1 cellular context compared by ENCODE assay signal in genomic region chr19:18557474-18558201, GRCh38.
A peak's percentile ranks its signal among the peaks of the same experiment; 100 is the strongest.
TF ChIP-seq lines count a peak whose summit lies in the region.

A gene with protein sequence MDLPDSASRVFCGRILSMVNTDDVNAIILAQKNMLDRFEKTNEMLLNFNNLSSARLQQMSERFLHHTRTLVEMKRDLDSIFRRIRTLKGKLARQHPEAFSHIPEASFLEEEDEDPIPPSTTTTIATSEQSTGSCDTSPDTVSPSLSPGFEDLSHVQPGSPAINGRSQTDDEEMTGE (plus strand): TSS chr19:18557870. CDS start chr19:18562057, 4,187 bp downstream.

TF ChIP-seq in HepG2, 621 proteins besides CTCF, POLR2A, EP300 and RAD21 (continued from another document and continues in another):
- TF ChIP-seq ATF5 (CRISPR knock-in tag; IDR thresholded peaks at IDR 0.05; ENCODE audit: low read depth) (no peak), SMARCE1 (IDR thresholded peaks at IDR 0.05; ENCODE audit: borderline replicate concordance) (no peak), YEATS2 (CRISPR knock-in tag; IDR thresholded peaks at IDR 0.05; ENCODE audit: borderline replicate concordance) (peak; percentile 77), MIER2 (CRISPR knock-in tag; IDR thresholded peaks at IDR 0.05) (no peak), ZNF280D (CRISPR knock-in tag; IDR thresholded peaks at IDR 0.05) (peak; percentile 54; the same call in 1 of the 2 replicates), PHF5A (CRISPR knock-in tag; IDR thresholded peaks at IDR 0.05; ENCODE audit: low read depth, unreplicated experiment) (no peak), NRL (CRISPR knock-in tag; IDR thresholded peaks at IDR 0.05; ENCODE audit: borderline replicate concordance) (no peak), ZNF354B (CRISPR knock-in tag; IDR thresholded peaks at IDR 0.05) (no peak), ZNF567 (CRISPR knock-in tag; IDR thresholded peaks at IDR 0.05; ENCODE audit: borderline replicate concordance) (no peak), ZNF343 (CRISPR knock-in tag; IDR thresholded peaks at IDR 0.05) (no peak), ZNF850 (CRISPR knock-in tag; conservative IDR thresholded peaks at IDR 0.05) (no peak), ZKSCAN8 (CRISPR knock-in tag; IDR thresholded peaks at IDR 0.05; ENCODE audit: borderline replicate concordance) (no peak), ZNF12 (CRISPR knock-in tag; IDR thresholded peaks at IDR 0.05) (no peak), TOPORS (CRISPR knock-in tag; IDR thresholded peaks at IDR 0.05) (no peak), SOX5 (CRISPR knock-in tag; IDR thresholded peaks at IDR 0.05; ENCODE audit: borderline replicate concordance) (peak; percentile 37), JUND (CRISPR knock-in tag; IDR thresholded peaks at IDR 0.05) (no peak), KAT8 (CRISPR knock-in tag; IDR thresholded peaks at IDR 0.05) (peak; percentile 76), SKI (IDR thresholded peaks at IDR 0.05; ENCODE audit: partially characterized antibody) (no peak), KIAA2018 (CRISPR knock-in tag; IDR thresholded peaks at IDR 0.05; ENCODE audit: borderline replicate concordance) (no peak), TAF15 (IDR thresholded peaks at IDR 0.05; ENCODE audit: low read depth, low read length, poor library complexity, severe bottlenecking) (no peak), ZNF512B (CRISPR knock-in tag; IDR thresholded peaks at IDR 0.05; ENCODE audit: borderline replicate concordance) (no peak), SAFB2 (CRISPR knock-in tag; IDR thresholded peaks at IDR 0.05; ENCODE audit: borderline replicate concordance, low read depth) (0 out of 2 replicates have a peak, but pooled peaks have one; percentile 64), ARID2 (CRISPR knock-in tag; IDR thresholded peaks at IDR 0.05; ENCODE audit: borderline replicate concordance) (no peak), BCL3 (CRISPR knock-in tag; IDR thresholded peaks at IDR 0.05) (peak; percentile 58), KLF16 (CRISPR knock-in tag; IDR thresholded peaks at IDR 0.05) (peak in 1 of 2 experiments; percentile 57; a peak in 2 of 4 replicates), ATRX (CRISPR knock-in tag; IDR thresholded peaks at IDR 0.05; ENCODE audit: borderline replicate concordance) (no peak), GATAD1 (CRISPR knock-in tag; IDR thresholded peaks at IDR 0.05) (peak; percentile 87), ZNF788 (CRISPR knock-in tag; IDR thresholded peaks at IDR 0.05; ENCODE audit: borderline replicate concordance) (peak; percentile 28; the same call in 1 of the 2 replicates), ZNF232 (CRISPR knock-in tag; IDR thresholded peaks at IDR 0.05; ENCODE audit: borderline replicate concordance) (no peak), ZBTB21 (CRISPR knock-in tag; IDR thresholded peaks at IDR 0.05) (no peak), CCDC6 (CRISPR knock-in tag; IDR thresholded peaks at IDR 0.05) (peak; percentile 57; the same call in 1 of the 2 replicates), ZNF10 (CRISPR knock-in tag; IDR thresholded peaks at IDR 0.05; ENCODE audit: borderline replicate concordance, low read depth) (no peak), MTF2 (CRISPR knock-in tag; IDR thresholded peaks at IDR 0.05; ENCODE audit: borderline replicate concordance) (no peak), ZKSCAN1 (IDR thresholded peaks at IDR 0.05; ENCODE audit: low read length) (no peak), THAP11 (CRISPR knock-in tag; IDR thresholded peaks at IDR 0.05) (peak; percentile 87), HCFC1 (IDR thresholded peaks at IDR 0.05; ENCODE audit: low read depth, low read length) (peak; percentile 26; the same call in 1 of the 2 replicates), ISL2 (CRISPR knock-in tag; IDR thresholded peaks at IDR 0.05) (peak; percentile 35), FOSL2 (CRISPR knock-in tag; IDR thresholded peaks at IDR 0.05) (0 out of 2 replicates have a peak, but pooled peaks have one; percentile 8), CEBPZ (IDR thresholded peaks at IDR 0.05; ENCODE audit: low read length) (no peak), ZNF224 (CRISPR knock-in tag; IDR thresholded peaks at IDR 0.05) (no peak)
- TF ChIP-seq, protein P1, sequence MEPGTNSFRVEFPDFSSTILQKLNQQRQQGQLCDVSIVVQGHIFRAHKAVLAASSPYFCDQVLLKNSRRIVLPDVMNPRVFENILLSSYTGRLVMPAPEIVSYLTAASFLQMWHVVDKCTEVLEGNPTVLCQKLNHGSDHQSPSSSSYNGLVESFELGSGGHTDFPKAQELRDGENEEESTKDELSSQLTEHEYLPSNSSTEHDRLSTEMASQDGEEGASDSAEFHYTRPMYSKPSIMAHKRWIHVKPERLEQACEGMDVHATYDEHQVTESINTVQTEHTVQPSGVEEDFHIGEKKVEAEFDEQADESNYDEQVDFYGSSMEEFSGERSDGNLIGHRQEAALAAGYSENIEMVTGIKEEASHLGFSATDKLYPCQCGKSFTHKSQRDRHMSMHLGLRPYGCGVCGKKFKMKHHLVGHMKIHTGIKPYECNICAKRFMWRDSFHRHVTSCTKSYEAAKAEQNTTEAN (CRISPR knock-in tag; conservative IDR thresholded peaks at IDR 0.05): no peak
